9 cellular contexts compared by ENCODE assay signal in genomic region chr1:34162852-34163766, GRCh38. TPM values are rescaled to one million over a fixed set of nuclear protein-coding genes. Genes with fewer than 3 reads are reported as not detected.
A peak's percentile ranks its signal among the peaks of the same experiment; 100 is the strongest.
DNase-seq lines count a peak whose midpoint lies in the region; ATAC-seq, FAIRE-seq and TF ChIP-seq lines count a peak whose summit lies in the region.
"Had no signal": no experiment of that assay in that cellular context is flagged by ENCODE, and none has a peak within 500 bp of the region (broad histone marks: within the 10 kb centered on the region; RNA-seq: fewer than 3 reads in every experiment).

No MANE protein-coding gene starts in this region.

- peak; percentile 97 for DNase-seq in AG10803 (ENCODE audit: low read depth)
- DNase-seq in GM12892 (ENCODE audit: insufficient read length), result peak; percentile 55
- DNase-seq in HS-5 (ENCODE audit: low read depth), result peak; percentile 70
- peak; percentile 23 for DNase-seq in T-helper 2 cell treated with Interferon-gamma antibody and Interleukin-4, amounts not matched to agents 5 μg/mL and 100 μg/mL, for 36 hours (ENCODE audit: low spot score)
- DNase-seq in mucosa of descending colon, result peak; percentile 37 to 64 (median 51)
- peak; percentile 72 to 83 for DNase-seq in tibial artery
- DNase-seq in NCI-H2171 treated with DMSO at 0.1 percent for 48 hours (lab: John Stamatoyannopoulos, UW), result no peak

- no peak for TF ChIP-seq POLR2A in GM12892 (IDR thresholded peaks at IDR 0.05; ENCODE audit: low read depth, low read length)

- TF ChIP-seq CTCF in AG10803 (conservative IDR thresholded peaks at IDR 0.05; ENCODE audit: low read length) (peak; percentile 80), mucosa of descending colon (IDR thresholded peaks at IDR 0.05) (no peak), tibial artery (IDR thresholded peaks at IDR 0.05) (peak; percentile 67 to 84)

- 3 to 4% methylated on average over 46 of the region's 46 CpGs for WGBS in esophagus, 2 donors

- H3K36me3 Mint-ChIP-seq in T-helper 2 cell treated with Interferon-gamma antibody and Interleukin-4, amounts not matched to agents 5 μg/mL and 100 μg/mL, for 36 hours (ENCODE audit: low read depth), result no peaks in the 10 kb centered on the region

- no peaks in the 10 kb centered on the region for H3K9me3 Mint-ChIP-seq in T-helper 2 cell treated with Interferon-gamma antibody and Interleukin-4, amounts not matched to agents 5 μg/mL and 100 μg/mL, for 36 hours

- H3K9me3 ChIP-seq in esophagus (ENCODE audit: control insufficient read depth in 2 of 2, insufficient read depth in 1 of 2, low read depth in 1 of 2, low read length in 1 of 2), result peaks cover 0 to under 1% of the 10 kb centered on the region in 2 donors
- no peaks in the 10 kb centered on the region for H3K9me3 ChIP-seq in mucosa of descending colon
- H3K9me3 ChIP-seq in tibial artery, result no peaks in the 10 kb centered on the region

- H3K4me1 ChIP-seq in esophagus (ENCODE audit: control insufficient read depth in 2 of 2, insufficient read depth in 2 of 2, low read length in 1 of 2) (peaks cover 11 to 13% of the 10 kb centered on the region in 2 donors), mucosa of descending colon (ENCODE audit: low read depth) (peaks cover 8% of the 10 kb centered on the region), tibial artery (peaks cover 6 to 46% (median 42%) of the 10 kb centered on the region in 4 donors)

- peak overlapping the region; percentile 76 for H3K4me3 ChIP-seq in AG10803 (ENCODE audit: low read length)
- peak overlapping the region; percentile 15 to 36 for H3K4me3 ChIP-seq in esophagus (ENCODE audit: low read depth in 1 of 2, low read length in 2 of 2)
- H3K4me3 ChIP-seq in mucosa of descending colon, result no peak overlapping the region
- peak overlapping the region; percentile 35 to 53 for H3K4me3 ChIP-seq in tibial artery

- H3K27me3 ChIP-seq in esophagus (ENCODE audit: control insufficient read depth in 1 of 2, insufficient read depth in 2 of 2, low read length in 2 of 2) (peaks cover 0 to 26% of the 10 kb centered on the region in 2 donors), tibial artery (peaks cover 3 to 51% of the 10 kb centered on the region in 2 donors)

- H3K27ac ChIP-seq in esophagus (ENCODE audit: low read depth in 2 of 2, low read length in 1 of 2), result no peak overlapping the region
- no peak overlapping the region for H3K27ac ChIP-seq in tibial artery

- intact Hi-C loops in mucosa of descending colon (cut with DNase I, micrococcal nuclease), result no loop called here
- intact Hi-C loops in tibial artery (cut with DNase I; ENCODE audit: low total_unique reads), result loop anchor here (5.0 to 10.0 kb wide), 2 partner anchors 428 to 526 kb away; no protein-coding TSS in a partner anchor

- peaks cover 68% of the 10 kb centered on the region for H3K27me3 Mint-ChIP-seq in T-helper 2 cell treated with Interferon-gamma antibody and Interleukin-4, amounts not matched to agents 5 μg/mL and 100 μg/mL, for 36 hours (ENCODE audit: low read depth)

- ATAC-seq in mucosa of descending colon, result peak; percentile 83

- H3K27ac Mint-ChIP-seq in T-helper 2 cell treated with Interferon-gamma antibody and Interleukin-4, amounts not matched to agents 5 μg/mL and 100 μg/mL, for 36 hours, result no peak overlapping the region

- peak overlapping the region; percentile 62 for H3K4me3 Mint-ChIP-seq in T-helper 2 cell treated with Interferon-gamma antibody and Interleukin-4, amounts not matched to agents 5 μg/mL and 100 μg/mL, for 36 hours

- H3K4me1 Mint-ChIP-seq in T-helper 2 cell treated with Interferon-gamma antibody and Interleukin-4, amounts not matched to agents 5 μg/mL and 100 μg/mL, for 36 hours (ENCODE audit: low read depth), result no peaks in the 10 kb centered on the region

- FAIRE-seq in GM12892 (lab: Jason Lieb, UNC), result peak; percentile 70

- H3K36me3 ChIP-seq in esophagus (ENCODE audit: control insufficient read depth in 2 of 2, insufficient read depth in 2 of 2, low read length in 1 of 2), result no peaks in the 10 kb centered on the region
- no peaks in the 10 kb centered on the region for H3K36me3 ChIP-seq in mucosa of descending colon (ENCODE audit: low read depth)
- no peaks in the 10 kb centered on the region for H3K36me3 ChIP-seq in tibial artery

RNA-seq across cellular contexts. Expression of gene CSMD2, which starts 1.9 kb away (rescaled TPM):
- not detected for polyA plus RNA-seq in GM12892 (2012; ENCODE audit: missing spikeins)
- under 1 TPM; 0.02 to 0.08 TPM for polyA plus RNA-seq in esophagus
- under 1 TPM; 0.12 to 0.41 (median 0.28) TPM for total RNA-seq in mucosa of descending colon

RNA-seq across cellular contexts. Expression of gene C1orf94, which starts 13.6 kb away (rescaled TPM):
- polyA plus RNA-seq in GM12892 (2012; ENCODE audit: missing spikeins), result not detected
- polyA plus RNA-seq in esophagus, result not detected
- not detected for total RNA-seq in mucosa of descending colon
- total RNA-seq: subcutaneous adipose tissue had no signal
